ENCODE assay signal across 18 cellular contexts in the genomic region with DNA sequence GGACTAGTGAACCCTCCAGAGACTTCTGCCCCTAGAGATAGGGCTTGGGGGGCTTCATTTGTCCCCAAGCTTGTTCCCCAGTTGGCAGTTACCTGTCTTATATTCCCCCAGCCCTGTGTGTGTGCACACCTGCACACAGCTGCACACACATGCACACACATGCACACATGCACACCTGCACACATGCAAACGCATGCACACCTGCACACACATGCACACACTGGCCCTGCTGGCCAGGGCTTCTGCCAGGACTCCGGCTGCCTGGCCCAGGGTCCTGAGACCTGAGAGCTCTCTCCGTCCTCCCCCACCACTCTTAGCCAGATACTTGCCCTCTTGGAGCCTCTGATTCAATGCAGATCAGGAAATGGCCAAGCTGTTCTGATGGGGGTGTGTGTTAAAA. TPM values are rescaled to one million over a fixed set of nuclear protein-coding genes. Genes with fewer than 3 reads are reported as not detected.
DNase-seq lines count a peak whose midpoint lies in the region; ATAC-seq, FAIRE-seq and TF ChIP-seq lines count a peak whose summit lies in the region.
"Had no signal": no experiment of that assay in that cellular context is flagged by ENCODE, and none has a peak within 500 bp of the region (broad histone marks: within the 10 kb centered on the region; RNA-seq: fewer than 3 reads in every experiment).

No MANE protein-coding gene starts in this region.

- H3K4me1 ChIP-seq in A549, result peaks cover 91% of the 10 kb centered on the region
- H3K4me1 ChIP-seq in Peyer's patch, result peaks cover 6 to 90% (median 44%) of the 10 kb centered on the region in 4 donors
- peaks cover 21 to 93% (median 81%) of the 10 kb centered on the region in 3 donors for H3K4me1 ChIP-seq in gastroesophageal sphincter
- H3K4me1 ChIP-seq in sigmoid colon, result peaks cover 0 to 92% (median 91%) of the 10 kb centered on the region in 4 donors

- no peak for FAIRE-seq in A549 (lab: Jason Lieb, UNC)

- WGBS in A549 (ENCODE audit: missing lambda C conversion rate), result 83% methylated on average over 3 of the region's 3 CpGs
- WGBS in gastroesophageal sphincter (ENCODE audit: low coverage in 1 of 2), 2 donors, result 73 to 80% methylated on average over 1 to 3 of the region's 3 CpGs
- 52 to 74% methylated on average over 3 of the region's 3 CpGs for WGBS in sigmoid colon, 2 donors

- TF ChIP-seq EP300 in A549 (IDR thresholded peaks at IDR 0.05), result no peak
- TF ChIP-seq EP300 in gastroesophageal sphincter (IDR thresholded peaks at IDR 0.05), result no peak
- no peak for TF ChIP-seq EP300 in sigmoid colon (IDR thresholded peaks at IDR 0.05)

- ATAC-seq in A549 (no peak), gastroesophageal sphincter (no peak), GM21576 (IDR thresholded peaks at IDR 0.05; ENCODE audit: unreplicated experiment) (no peak)
- ATAC-seq: stimulated activated memory B cell treated with anti-CD40 and anti-IgM and Interleukin-4, amounts not matched to agents 10 μg/mL and 1 μg/mL and 100 μg/mL, for 72 hours; WTC11 had no signal

- TF ChIP-seq CTCF in A549 (IDR thresholded peaks at IDR 0.05) (no peak), Peyer's patch (IDR thresholded peaks at IDR 0.05) (no peak), gastroesophageal sphincter (IDR thresholded peaks at IDR 0.05) (no peak), sigmoid colon (IDR thresholded peaks at IDR 0.05) (no peak)

- H3K9me3 ChIP-seq in A549, result no peaks in the 10 kb centered on the region
- no peaks in the 10 kb centered on the region for H3K9me3 ChIP-seq in Peyer's patch
- H3K9me3 ChIP-seq in gastroesophageal sphincter, result no peaks in the 10 kb centered on the region
- no peaks in the 10 kb centered on the region for H3K9me3 ChIP-seq in sigmoid colon
- no peaks in the 10 kb centered on the region for H3K9me3 ChIP-seq in MG63
- H3K9me3 ChIP-seq: HAP-1, SJSA1, upper lobe of left lung had no signal

- H3K27ac ChIP-seq in A549 (peak overlapping the region; percentile 39 to 98; a peak in 3 of 6 replicates), Peyer's patch (peak overlapping the region in 3 of 4 donors; percentile 94 to 100 (median 97)), gastroesophageal sphincter (peak overlapping the region in 3 of 4 donors; percentile 30 to 98 (median 92)), sigmoid colon (peak overlapping the region in 3 of 4 donors; percentile 99 to 100 (median 99))
- H3K27ac ChIP-seq: PC-9, SJSA1 had no signal

- H3K36me3 ChIP-seq in Peyer's patch (no peaks in the 10 kb centered on the region), gastroesophageal sphincter (no peaks in the 10 kb centered on the region), sigmoid colon (no peaks in the 10 kb centered on the region), MG63 (peaks cover 56% of the 10 kb centered on the region)
- H3K36me3 ChIP-seq: HAP-1, upper lobe of left lung had no signal

- TF ChIP-seq POLR2A in A549 (IDR thresholded peaks at IDR 0.05; ENCODE audit: low read length) (no peak), Peyer's patch (IDR thresholded peaks at IDR 0.05) (no peak), gastroesophageal sphincter (IDR thresholded peaks at IDR 0.05) (no peak), sigmoid colon (IDR thresholded peaks at IDR 0.05) (no peak)

- H3K4me3 ChIP-seq in A549 (no peak overlapping the region), Peyer's patch (peak overlapping the region in 1 of 4 donors; percentile 88), gastroesophageal sphincter (no peak overlapping the region), sigmoid colon (no peak overlapping the region), MG63 (no peak overlapping the region)
- H3K4me3 ChIP-seq: HAP-1, PC-9, SJSA1, upper lobe of left lung had no signal

- peak overlapping the region; percentile 74 for H3K4me2 ChIP-seq in A549

- no peak for TF ChIP-seq RAD21 in A549 (conservative IDR thresholded peaks at IDR 0.05 in 1 of 2, IDR thresholded peaks at IDR 0.05 in 1 of 2)

- CTCF ChIA-PET in A549 (lab: Yijun Ruan, JAX), result interaction anchor here (0.9 to 34.5 kb wide), 9 partner anchors 9 to 1028 kb away, joined by 3 to 373 read pairs (median 5); no protein-coding TSS in a partner anchor

- DNase-seq in A549 (ENCODE audit: low read depth in 1 of 2, low spot score in 1 of 2), result no peak
- no peak for DNase-seq in Peyer's patch
- DNase-seq in sigmoid colon, result no peak
- no peak for DNase-seq in MG63
- DNase-seq in DMS79 (lab: John Stamatoyannopoulos, UW), result no peak
- DNase-seq in activated T-cell treated with anti-CD3 and anti-CD28 coated beads for 4 hours, result no peak
- DNase-seq: activated CD4-positive, alpha-beta memory T cell treated with anti-CD3 and anti-CD28 coated beads for 36 hours; activated naive CD4-positive, alpha-beta T cell treated with anti-CD3 and anti-CD28 coated beads for 36 hours; MM.1S; T-helper 2 cell had no signal

- intact Hi-C loops in sigmoid colon (cut with DNase I), result no loop called here

- POLR2A ChIA-PET in A549 (lab: Yijun Ruan, JAX), result interaction anchor here (0.7 kb wide), 1 partner anchor 101 kb away, joined by 3 read pairs; no protein-coding TSS in a partner anchor

- H3K27me3 ChIP-seq in Peyer's patch (no peaks in the 10 kb centered on the region), gastroesophageal sphincter (no peaks in the 10 kb centered on the region), sigmoid colon (no peaks in the 10 kb centered on the region), MG63 (no peaks in the 10 kb centered on the region)
- H3K27me3 ChIP-seq: SJSA1, upper lobe of left lung had no signal

TF ChIP-seq in A549, 52 proteins besides CTCF, POLR2A, EP300 and RAD21:
- TF ChIP-seq KDM1A (IDR thresholded peaks at IDR 0.05; ENCODE audit: low read depth), result no peak
- TF ChIP-seq CHD4 (IDR thresholded peaks at IDR 0.05; ENCODE audit: borderline replicate concordance), result no peak
- TF ChIP-seq POLR2AphosphoS2 (conservative IDR thresholded peaks at IDR 0.05; ENCODE audit: low read length), result no peak
- no peak for TF ChIP-seq MYC (IDR thresholded peaks at IDR 0.05; ENCODE audit: borderline replicate concordance, low read length)
- TF ChIP-seq ZFP36 (IDR thresholded peaks at IDR 0.05; ENCODE audit: borderline replicate concordance, partially characterized antibody), result no peak
- TF ChIP-seq TP53 (CRISPR knock-in tag; IDR thresholded peaks at IDR 0.05), result no peak
- TF ChIP-seq, protein P1, sequence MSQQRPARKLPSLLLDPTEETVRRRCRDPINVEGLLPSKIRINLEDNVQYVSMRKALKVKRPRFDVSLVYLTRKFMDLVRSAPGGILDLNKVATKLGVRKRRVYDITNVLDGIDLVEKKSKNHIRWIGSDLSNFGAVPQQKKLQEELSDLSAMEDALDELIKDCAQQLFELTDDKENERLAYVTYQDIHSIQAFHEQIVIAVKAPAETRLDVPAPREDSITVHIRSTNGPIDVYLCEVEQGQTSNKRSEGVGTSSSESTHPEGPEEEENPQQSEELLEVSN (IDR thresholded peaks at IDR 0.05; ENCODE audit: borderline replicate concordance, low read depth), result no peak
- no peak for TF ChIP-seq ESRRA (IDR thresholded peaks at IDR 0.05; ENCODE audit: borderline replicate concordance, low read length)
- TF ChIP-seq NR3C1 (IDR thresholded peaks at IDR 0.05), result no peak
- TF ChIP-seq SMC3 (IDR thresholded peaks at IDR 0.05), result no peak

RNA-seq across cellular contexts. Expression of gene ZMIZ1, which starts 6.7 kb away (rescaled TPM):
- polyA plus RNA-seq in A549 (2011; rRNA removed) (8.1 and 14.7 TPM in 2 replicates), A549 (2017; fragmentation: RNase III; extraction: RNeasy Plus Mini Kit Qiagen cat#74134 plus additional on column Dnase treatment) (29.1 to 30.3 TPM (median 30.1 TPM) in 3 replicates), sigmoid colon (10 to 100 TPM; 17.4 to 31.5 (median 25.4) TPM)
- polyA plus RNA-seq in A549 (2012; cell fraction: cytosol; rRNA removed), result 31.6 and 42.1 TPM in 2 replicates
- 63.3 and 68.3 TPM in 2 replicates for polyA plus RNA-seq in A549 (2012; cell fraction: nucleus; rRNA removed)
- polyA minus RNA-seq in A549 (2011; rRNA and poly(A)+ RNA removed), result 16.1 and 17.8 TPM in 2 replicates
- total RNA-seq in Peyer's patch (10 to 100 TPM; 40.4 to 86.7 (median 73.2) TPM), gastroesophageal sphincter (10 to 100 TPM; 36.3 to 79.2 (median 67.1) TPM), sigmoid colon (10 to 100 TPM; 26.5 to 49.3 (median 37.5) TPM)
- 9.5 and 22.4 TPM in 2 replicates for total RNA-seq in MG63 (2014; rRNA removed; shearing (Covaris generic); ENCODE audit: low replicate concordance)
